1 cellular context compared by ENCODE assay signal in the genomic region with DNA sequence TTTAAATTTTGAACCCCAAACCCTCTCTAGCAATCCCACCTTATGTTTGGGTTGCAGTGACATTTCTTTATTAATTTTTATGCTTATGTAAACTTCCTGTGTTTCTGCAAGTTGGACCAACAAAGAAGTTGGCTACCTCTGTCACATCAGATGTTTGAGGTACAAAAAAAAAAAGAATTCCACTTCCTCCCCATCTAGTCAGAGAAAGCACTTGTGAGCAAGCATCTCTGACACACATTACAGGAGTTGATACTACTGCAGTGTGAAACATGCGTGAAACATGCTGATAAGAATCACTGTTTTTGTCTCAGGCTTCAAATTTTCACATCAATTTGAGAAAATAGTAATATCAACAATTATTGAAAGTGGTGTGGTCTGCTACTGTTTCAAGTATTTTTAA.
TF ChIP-seq lines count a peak whose summit lies in the region.

No MANE protein-coding gene starts in this region.

TF ChIP-seq in WTC11, 78 proteins besides CTCF, POLR2A, EP300 and RAD21 (continued from another document):
- no peak for TF ChIP-seq AFF4 (CRISPR knock-in tag; IDR thresholded peaks at IDR 0.05; ENCODE audit: borderline replicate concordance)
TF ChIP-seq in WTC11: peak in this region for 0.
